8 cellular contexts compared by ENCODE assay signal in the genomic region with DNA sequence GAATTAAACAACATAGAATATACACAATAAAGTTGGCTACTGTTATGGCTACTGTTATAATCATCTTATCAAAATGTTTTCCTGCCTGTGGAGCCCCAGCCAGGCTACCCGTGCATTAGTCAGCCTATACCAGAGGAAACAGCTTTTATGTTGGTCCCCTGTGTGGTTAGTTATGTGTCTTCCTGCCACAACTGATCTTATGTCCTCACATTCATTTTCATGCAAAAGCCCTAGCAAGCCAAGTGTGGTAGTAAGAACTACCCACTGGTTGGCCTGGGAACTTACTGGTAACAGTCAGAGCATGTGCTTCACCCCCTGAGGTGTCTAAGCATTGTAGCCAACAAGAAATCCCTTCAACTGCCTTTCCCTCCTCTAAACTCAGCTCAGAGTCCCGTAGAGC. TPM values are rescaled to one million over a fixed set of nuclear protein-coding genes. Genes with fewer than 3 reads are reported as not detected.
DNase-seq lines count a peak whose midpoint lies in the region; ATAC-seq and TF ChIP-seq lines count a peak whose summit lies in the region.

No MANE protein-coding gene starts in this region.

- no peak overlapping the region for H4K8ac ChIP-seq in mesenchymal stem cell (ENCODE audit: low read length)

- WGBS in mesenchymal stem cell = 38% methylated on average over 2 of the region's 2 CpGs

- no peak overlapping the region for H2BK15ac ChIP-seq in mesenchymal stem cell (ENCODE audit: low read depth, poor library complexity, severe bottlenecking)

- in situ Hi-C loops in GM13976 (cut with MboI; ENCODE audit: low sequenced_read_pairs, unreplicated experiment) = no loop called here

- no peak for TF ChIP-seq CTCF in GM13976 (IDR thresholded peaks at IDR 0.05; ENCODE audit: borderline replicate concordance, control extremely low read depth, extremely low read depth, insufficient read depth, missing control alignments)

- H3K27ac Mint-ChIP-seq in T-helper 2 cell treated with Interferon-gamma antibody and Interleukin-4, amounts not matched to agents 5 μg/mL and 100 μg/mL, for 36 hours = peak overlapping the region; percentile 96

- peak overlapping the region in 1 of 2 experiments; percentile 57 for H2BK12ac ChIP-seq in mesenchymal stem cell (ENCODE audit: low read length in 2 of 2)

- H3K36me3 Mint-ChIP-seq in T-helper 2 cell treated with Interferon-gamma antibody and Interleukin-4, amounts not matched to agents 5 μg/mL and 100 μg/mL, for 36 hours (ENCODE audit: low read depth) = peaks cover 4% of the 10 kb centered on the region

- peaks cover 5% of the 10 kb centered on the region for H3K27me3 Mint-ChIP-seq in T-helper 2 cell treated with Interferon-gamma antibody and Interleukin-4, amounts not matched to agents 5 μg/mL and 100 μg/mL, for 36 hours (ENCODE audit: low read depth)

- no peak overlapping the region for H2BK5ac ChIP-seq in mesenchymal stem cell (ENCODE audit: low read depth, low read length, poor library complexity, severe bottlenecking)

- H3K9me3 Mint-ChIP-seq in T-helper 2 cell treated with Interferon-gamma antibody and Interleukin-4, amounts not matched to agents 5 μg/mL and 100 μg/mL, for 36 hours = no peaks in the 10 kb centered on the region

- peak; percentile 71 for ATAC-seq in HG02678 (IDR thresholded peaks at IDR 0.05; ENCODE audit: unreplicated experiment)
- no peak for ATAC-seq in GM21515 (IDR thresholded peaks at IDR 0.05; ENCODE audit: unreplicated experiment)

- peak overlapping the region; percentile 54 for H3K27ac ChIP-seq in mesenchymal stem cell (ENCODE audit: low read length, poor library complexity, severe bottlenecking)

- no peak overlapping the region for H2BK120ac ChIP-seq in mesenchymal stem cell (ENCODE audit: low read depth, low read length)

- H3K4ac ChIP-seq in mesenchymal stem cell (ENCODE audit: low read depth in 1 of 2, low read length in 2 of 2) = peak overlapping the region in 1 of 2 experiments; percentile 1

- H3K27me3 ChIP-seq in mesenchymal stem cell (ENCODE audit: control insufficient read depth in 1 of 2, insufficient read depth in 1 of 2, low read length in 2 of 2) = no peaks in the 10 kb centered on the region

- H3K4me3 Mint-ChIP-seq in T-helper 2 cell treated with Interferon-gamma antibody and Interleukin-4, amounts not matched to agents 5 μg/mL and 100 μg/mL, for 36 hours = peak overlapping the region; percentile 72

- H3K79me1 ChIP-seq in mesenchymal stem cell (replicated peaks; ENCODE audit: low read length, poor library complexity, severe bottlenecking) = peaks cover 23% of the 10 kb centered on the region

- H3K14ac ChIP-seq in mesenchymal stem cell (ENCODE audit: low read length in 2 of 2) = no peak overlapping the region

- peak overlapping the region; percentile 43 for H2AK5ac ChIP-seq in mesenchymal stem cell (ENCODE audit: low read length, severe bottlenecking)

- H3K18ac ChIP-seq in mesenchymal stem cell (ENCODE audit: low read depth in 1 of 2, low read length in 2 of 2) = peak overlapping the region in 1 of 2 experiments; percentile 16

- DNase-seq in GM13976 (ENCODE audit: low spot score) (peak; percentile 50), mesenchymal stem cell (no peak), GOT3 (lab: John Stamatoyannopoulos, UW) (no peak), NCI-H2107 (lab: John Stamatoyannopoulos, UW) (no peak), NCI-H2171 treated with DMSO at 0.1 percent for 48 hours (lab: John Stamatoyannopoulos, UW) (no peak)
- DNase-seq in T-helper 2 cell treated with Interferon-gamma antibody and Interleukin-4, amounts not matched to agents 5 μg/mL and 100 μg/mL, for 36 hours (ENCODE audit: low spot score) = peak; percentile 51

- H3K4me1 Mint-ChIP-seq in T-helper 2 cell treated with Interferon-gamma antibody and Interleukin-4, amounts not matched to agents 5 μg/mL and 100 μg/mL, for 36 hours (ENCODE audit: low read depth) = peaks cover 29% of the 10 kb centered on the region

- no peak overlapping the region for H4K91ac ChIP-seq in mesenchymal stem cell (ENCODE audit: low read length)

- peaks cover 35% of the 10 kb centered on the region for H3K4me1 ChIP-seq in mesenchymal stem cell (ENCODE audit: control insufficient read depth, insufficient read depth, low read depth, low read length)

- no peak overlapping the region for H3K4me3 ChIP-seq in mesenchymal stem cell (ENCODE audit: insufficient read depth in 1 of 2, low read depth in 1 of 2, low read length in 2 of 2)

- peak overlapping the region; percentile 46 for H3K9ac ChIP-seq in mesenchymal stem cell (ENCODE audit: low read length)

- no peaks in the 10 kb centered on the region for H3K9me3 ChIP-seq in mesenchymal stem cell (ENCODE audit: control insufficient read depth, low read length)

- no peak overlapping the region for H3K4me2 ChIP-seq in mesenchymal stem cell (ENCODE audit: low read length, poor library complexity, severe bottlenecking)

- H3K36me3 ChIP-seq in mesenchymal stem cell (ENCODE audit: control insufficient read depth in 1 of 2, insufficient read depth in 2 of 2, low read depth in 1 of 2, low read length in 2 of 2) = peaks cover 32 to 37% of the 10 kb centered on the region in 2 experiments

- H2AFZ ChIP-seq in mesenchymal stem cell (ENCODE audit: low read depth, low read length) = no peak overlapping the region

- H3K23ac ChIP-seq in mesenchymal stem cell (ENCODE audit: low read length in 2 of 2) = no peak overlapping the region

RNA-seq across cellular contexts. Expression of a gene that starts 21.8 kb away (rescaled TPM):
- 81.2 TPM for polyA plus RNA-seq in mesenchymal stem cell (2013, experiment 1 of 2)
- 81.4 TPM for polyA plus RNA-seq in mesenchymal stem cell (2013, experiment 2 of 2)

Comparison
In these comparisons a context has a peak if more than half of its experiments do, and no peak if none do; other contexts are left out.
1. DNase-seq: peak in GM13976 (single experiment) and T-helper 2 cell treated with Interferon-gamma antibody and Interleukin-4, amounts not matched to agents 5 μg/mL and 100 μg/mL, for 36 hours (single experiment); none in mesenchymal stem cell (single experiment), GOT3 (single experiment), NCI-H2107 (single experiment) and NCI-H2171 treated with DMSO at 0.1 percent for 48 hours (single experiment).